Comparison of ENCODE assay signal across 15 cellular contexts in the genomic region with DNA sequence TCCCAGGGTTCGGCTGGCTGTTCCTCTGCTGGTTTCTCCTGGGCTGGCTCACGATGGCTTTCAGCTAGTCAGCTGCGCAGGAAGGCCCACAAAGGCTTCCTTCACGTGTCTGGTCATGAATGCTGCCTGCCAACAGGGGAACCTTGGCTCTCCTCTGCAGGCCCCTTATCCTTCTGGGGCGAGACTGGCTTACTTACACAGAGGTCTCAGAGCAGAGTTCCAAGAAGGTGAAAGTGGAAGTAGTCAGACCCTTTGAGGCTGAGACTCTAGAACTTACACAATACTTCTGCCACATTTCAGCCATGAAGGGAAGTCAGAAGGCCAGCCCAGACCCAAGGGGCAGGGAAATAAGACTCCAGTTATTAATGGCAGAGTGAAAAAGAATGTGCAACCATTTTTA.
DNase-seq lines count a peak whose midpoint lies in the region; ATAC-seq and TF ChIP-seq lines count a peak whose summit lies in the region.
"Had no signal": no experiment of that assay in that cellular context is flagged by ENCODE, and none has a peak within 500 bp of the region (broad histone marks: within the 10 kb centered on the region; RNA-seq: fewer than 3 reads in every experiment).

No MANE protein-coding gene starts in this region.

- BruUV-seq in Calu3 (replicated peaks; lab: Mats Ljungman, UMichigan) = no TSS peak

- CTCF ChIA-PET in Calu3 (lab: Charles Lee) = no interaction called here

- H3K27me3 ChIP-seq in adrenal gland = no peaks in the 10 kb centered on the region
- H3K27me3 ChIP-seq in right cardiac atrium (ENCODE audit: control insufficient read depth, insufficient read depth) = no peaks in the 10 kb centered on the region
- H3K27me3 ChIP-seq in stomach = no peaks in the 10 kb centered on the region

- H3K4me1 ChIP-seq in adrenal gland (replicated peaks in 1 of 2) (peaks cover 19 to 41% of the 10 kb centered on the region in 2 donors), right cardiac atrium (ENCODE audit: control insufficient read depth, insufficient read depth, low read length) (peaks cover 17% of the 10 kb centered on the region), stomach (peaks cover 8 to 37% (median 20%) of the 10 kb centered on the region in 4 donors)

- 75 to 100% (median 78%) methylated on average over 4 to 5 of the region's 5 CpGs for WGBS in adrenal gland, 4 donors
- WGBS in right cardiac atrium = 59% methylated on average over 5 of the region's 5 CpGs
- 79 to 91% (median 87%) methylated on average over 5 of the region's 5 CpGs for WGBS in stomach, 5 donors

- intact Hi-C loops in adrenal gland (cut with DNase I) (loop anchor here in 1 of 2 donors (10.0 kb wide), 1 partner anchor 96 kb away; a partner anchor contains a TSS), right cardiac atrium (cut with DNase I) (loop anchor here in 2 of 4 donors (2.0 to 10.0 kb wide), 3 partner anchors 43 to 100 kb away; a partner anchor contains a TSS), stomach (cut with DNase I; ENCODE audit: low total_unique reads) (no loop called here), Calu3 (cut with micrococcal nuclease; ENCODE audit: unreplicated experiment) (no loop called here)

- TF ChIP-seq EP300 in stomach (IDR thresholded peaks at IDR 0.05) = no peak

- no peaks in the 10 kb centered on the region for H3K4me1 Mint-ChIP-seq in Calu3 (ENCODE audit: low read depth, unreplicated experiment)

- peak overlapping the region in 3 of 5 donors; percentile 26 to 87 (median 79) for H3K27ac ChIP-seq in adrenal gland
- peak overlapping the region; percentile 88 for H3K27ac ChIP-seq in right cardiac atrium (ENCODE audit: low read length)
- H3K27ac ChIP-seq in stomach = peak overlapping the region in 4 of 5 donors; percentile 75 to 83 (median 78)

- H3K9me3 ChIP-seq in adrenal gland (replicated peaks in 1 of 3) (no peaks in the 10 kb centered on the region), right cardiac atrium (ENCODE audit: control insufficient read depth, low read length) (no peaks in the 10 kb centered on the region), stomach (no peaks in the 10 kb centered on the region)

- H3K27me3 Mint-ChIP-seq in Calu3 (ENCODE audit: unreplicated experiment) = no peaks in the 10 kb centered on the region
- H3K27me3 Mint-ChIP-seq: type B pancreatic cell had no signal

- ATAC-seq in HG02798 (IDR thresholded peaks at IDR 0.05; ENCODE audit: poor library complexity, unreplicated experiment) = peak; percentile 58
- ATAC-seq in right cardiac atrium = peak; percentile 29 to 59
- ATAC-seq in GM21619 (IDR thresholded peaks at IDR 0.05; ENCODE audit: unreplicated experiment) = no peak
- no peak for ATAC-seq in GM21360 (IDR thresholded peaks at IDR 0.05; ENCODE audit: unreplicated experiment)
- ATAC-seq: T-helper 17 cell had no signal

- H3K36me3 Mint-ChIP-seq in Calu3 (ENCODE audit: insufficient read depth, unreplicated experiment) = peaks cover 8% of the 10 kb centered on the region

- peaks cover 3% of the 10 kb centered on the region for H3K9me3 Mint-ChIP-seq in Calu3 (ENCODE audit: low read depth, unreplicated experiment)
- H3K9me3 Mint-ChIP-seq: HFFc6 had no signal

- H3K36me3 ChIP-seq in adrenal gland (replicated peaks in 1 of 2) = no peaks in the 10 kb centered on the region
- H3K36me3 ChIP-seq in stomach = no peaks in the 10 kb centered on the region

- no peak overlapping the region for H3K4me3 Mint-ChIP-seq in Calu3 (ENCODE audit: low read depth, unreplicated experiment)
- H3K4me3 Mint-ChIP-seq: HFFc6, T-helper 17 cell, type B pancreatic cell had no signal

- TF ChIP-seq CTCF in adrenal gland (IDR thresholded peaks at IDR 0.05) (no peak), stomach (IDR thresholded peaks at IDR 0.05) (no peak), Calu3 (IDR thresholded peaks at IDR 0.05; ENCODE audit: unreplicated experiment) (no peak)

- DNase-seq in adrenal gland = peak in 3 of 7 donors; percentile 40 to 66 (median 53)
- peak; percentile 60 to 68 (median 65) for DNase-seq in right cardiac atrium
- DNase-seq in stomach = no peak
- no peak for DNase-seq in GM19240 (ENCODE audit: insufficient read length, low spot score)
- no peak for DNase-seq in Calu3
- DNase-seq: activated T-cell treated with anti-CD3 and anti-CD28 coated beads, Interleukin-2, amount 50 U/mL, for 48 hours; COR-L47; effector memory CD4-positive, alpha-beta T cell; HFFc6; stimulated activated CD4-positive, alpha-beta T cell treated with anti-CD3 and anti-CD28 coated beads, Interleukin-15, amount 100 ng/mL, for 24 hours; T-helper 17 cell had no signal

- H3K4me3 ChIP-seq in adrenal gland (no peak overlapping the region), right cardiac atrium (ENCODE audit: low read length) (no peak overlapping the region), stomach (no peak overlapping the region)

- TF ChIP-seq POLR2A in adrenal gland (IDR thresholded peaks at IDR 0.05) (no peak), stomach (IDR thresholded peaks at IDR 0.05) (no peak)

- no peak overlapping the region for H3K27ac Mint-ChIP-seq in Calu3 (ENCODE audit: unreplicated experiment)
- H3K27ac Mint-ChIP-seq: T-helper 17 cell, type B pancreatic cell had no signal

Comparison
In these comparisons a context has a peak if more than half of its experiments do, and no peak if none do; other contexts are left out.
1. ATAC-seq: peak in HG02798 (single experiment) and right cardiac atrium (2 of 2); none in GM21619 (single experiment) and GM21360 (single experiment).
2. DNase-seq: peak in right cardiac atrium (3 of 3); none in stomach (single experiment), GM19240 (single experiment) and Calu3 (single experiment).
3. Peak in every context shown above with its lines, with median percentiles within 50 percentile points of each other: H3K27ac ChIP-seq.